In genomic region chr17:30709096-30709495, GRCh38 we compare ENCODE assay signal across 8 cellular contexts.
DNase-seq lines count a peak whose midpoint lies in the region; ATAC-seq, FAIRE-seq and TF ChIP-seq lines count a peak whose summit lies in the region.
"Not testable (repeated sequence)": the region's sequence is repeated elsewhere in the genome, so short reads cannot be mapped to it uniquely, and the experiment has no call there.

No MANE protein-coding gene starts in this region.

- CTCF ChIA-PET in K562 (lab: Yijun Ruan, JAX; ENCODE audit: low intra/inter-chr PET ratio): interaction anchor here (0.6 kb wide), 1 partner anchor 14 kb away, joined by 5 read pairs; no protein-coding TSS in a partner anchor

- H3K4me1 ChIP-seq in K562 (replicated peaks in 1 of 2; ENCODE audit: control insufficient read depth in 2 of 2, insufficient read depth in 2 of 2, low read length in 2 of 2): peaks cover 0 to 41% of the 10 kb centered on the region in 2 experiments; a peak in 2 of 5 replicates
- not testable (repeated sequence) for H3K4me1 ChIP-seq in mucosa of descending colon (ENCODE audit: low read depth)

- not testable (repeated sequence) for TF ChIP-seq RAD21 in K562 (CRISPR knock-in tag; conservative IDR thresholded peaks at IDR 0.05 in 1 of 2, IDR thresholded peaks at IDR 0.05 in 1 of 2)

- not testable (repeated sequence) for H4K20me1 ChIP-seq in K562 (replicated peaks; ENCODE audit: control insufficient read depth, insufficient read depth, low read length)

- peak overlapping the region; percentile 84 to 91; a peak in 3 of 4 replicates for H3K9ac ChIP-seq in K562 (ENCODE audit: insufficient read depth in 1 of 2, low read depth in 2 of 2, low read length in 2 of 2)

- 2% methylated on average over 9 of the region's 64 CpGs for WGBS in K562 (ENCODE audit: insufficient coverage, low coverage, missing lambda C conversion rate)

- TF ChIP-seq CTCF in K562 (IDR thresholded peaks at IDR 0.05 in 2 of 3, conservative IDR thresholded peaks at IDR 0.05 in 1 of 3; ENCODE audit: insufficient read depth in 2 of 3, low read depth in 1 of 3, low read length in 3 of 3); mucosa of descending colon (IDR thresholded peaks at IDR 0.05): not testable (repeated sequence)

- H3K4me2 ChIP-seq in K562 (ENCODE audit: insufficient read depth, low read length): peak overlapping the region; percentile 86; the same call in 1 of the 2 replicates

- H3K27me3 ChIP-seq in MG63: peaks cover 19% of the 10 kb centered on the region
- not testable (repeated sequence) for H3K27me3 ChIP-seq in K562 (ENCODE audit: control insufficient read depth in 2 of 2, insufficient read depth in 2 of 2, low read length in 2 of 2)

- peak overlapping the region; percentile 83; the same call in 2 of the 3 replicates for H3K27ac ChIP-seq in K562 (ENCODE audit: extremely low read depth, low read depth, low read length)

- not testable (repeated sequence) for H3K36me3 ChIP-seq in MG63; K562 (ENCODE audit: control insufficient read depth, insufficient read depth, low read length); mucosa of descending colon (ENCODE audit: low read depth)

- H2AFZ ChIP-seq in K562 (ENCODE audit: low read depth, low read length): peak overlapping the region; percentile 84; the same call in 1 of the 2 replicates

- POLR2A ChIA-PET in K562 (lab: Yijun Ruan, JAX): interaction anchor here (0.5 kb wide), 1 partner anchor 599 kb away, joined by 4 read pairs; no protein-coding TSS in a partner anchor

- ATAC-seq in GM21390 (IDR thresholded peaks at IDR 0.05; ENCODE audit: unreplicated experiment): peak; percentile 16
- peak; percentile 10 for ATAC-seq in K562
- not testable (repeated sequence) for ATAC-seq in mucosa of descending colon
- ATAC-seq in stimulated activated naive CD8-positive, alpha-beta T cell treated with anti-CD3 and anti-CD28 coated beads, Interleukin-15, Interleukin-2, amounts not matched to agents 100 U/mL and 50 U/mL, for 24 hours: peak; percentile 1

- H3K9me1 ChIP-seq in K562 (ENCODE audit: control insufficient read depth, insufficient read depth, low read length): not testable (repeated sequence)

- TF ChIP-seq POLR2A in K562 (conservative IDR thresholded peaks at IDR 0.05): not testable (repeated sequence)

- BruUV-seq in K562 (replicated peaks; lab: Mats Ljungman, UMichigan): not testable (repeated sequence)

- not testable (repeated sequence) for FAIRE-seq in K562 (lab: Jason Lieb, UNC); frontal cortex (lab: Jason Lieb, UNC)

- TF ChIP-seq EP300 in K562 (IDR thresholded peaks at IDR 0.05; ENCODE audit: low read length): not testable (repeated sequence)

- H3K4me3 ChIP-seq in MG63 (peak overlapping the region; percentile 59; the same call in 1 of the 2 replicates), K562 (peak overlapping the region; percentile 60), mucosa of descending colon (peak overlapping the region; percentile 51)

- H3K79me2 ChIP-seq in K562 (ENCODE audit: control insufficient read depth, insufficient read depth, low read length): peaks cover 42% of the 10 kb centered on the region

- intact Hi-C loops in K562 (cut with micrococcal nuclease); mucosa of descending colon (cut with DNase I, micrococcal nuclease): not testable (repeated sequence)

- in situ Hi-C loops in K562 (cut with MboI): loop anchor here (25.0 kb wide), 1 partner anchor 372 kb away; the partner anchor contains the start of gene TMIGD1

- DNase-seq in CD1c-positive myeloid dendritic cell (ENCODE audit: extremely low spot score): peak; percentile 20
- peak; percentile 45 for DNase-seq in MG63
- DNase-seq in T-helper 9 cell: peak; percentile 27
- peak; percentile 36 to 67 (median 50) for DNase-seq in K562 (ENCODE audit: extremely low read depth in 1 of 4, low spot score in 3 of 4)
- peak; percentile 59 to 70 for DNase-seq in frontal cortex (ENCODE audit: low spot score in 2 of 2)
- DNase-seq in mucosa of descending colon: peak in 1 of 3 donors; percentile 60
- not testable (repeated sequence) for DNase-seq in stimulated activated naive CD8-positive, alpha-beta T cell treated with anti-CD3 and anti-CD28 coated beads, Interleukin-15, Interleukin-2, amounts not matched to agents 100 U/mL and 50 U/mL, for 24 hours

- not testable (repeated sequence) for H3K9me3 ChIP-seq in MG63; K562 (replicated peaks; ENCODE audit: control insufficient read depth, insufficient read depth, low read depth, low read length); mucosa of descending colon

TF ChIP-seq in K562, 482 proteins besides CTCF, POLR2A, EP300 and RAD21:
- TF ChIP-seq BHLHE40 (IDR thresholded peaks at IDR 0.05; ENCODE audit: low read length) (peak; percentile 58), HNRNPL (IDR thresholded peaks at IDR 0.05; ENCODE audit: low read depth, low read length) (peak; percentile 6; the same call in 1 of the 2 replicates), SIN3B (IDR thresholded peaks at IDR 0.05; ENCODE audit: low read depth) (0 out of 2 replicates have a peak, but pooled peaks have one; percentile 23)
